ENCODE assay signal across 17 cellular contexts in the genomic region with DNA sequence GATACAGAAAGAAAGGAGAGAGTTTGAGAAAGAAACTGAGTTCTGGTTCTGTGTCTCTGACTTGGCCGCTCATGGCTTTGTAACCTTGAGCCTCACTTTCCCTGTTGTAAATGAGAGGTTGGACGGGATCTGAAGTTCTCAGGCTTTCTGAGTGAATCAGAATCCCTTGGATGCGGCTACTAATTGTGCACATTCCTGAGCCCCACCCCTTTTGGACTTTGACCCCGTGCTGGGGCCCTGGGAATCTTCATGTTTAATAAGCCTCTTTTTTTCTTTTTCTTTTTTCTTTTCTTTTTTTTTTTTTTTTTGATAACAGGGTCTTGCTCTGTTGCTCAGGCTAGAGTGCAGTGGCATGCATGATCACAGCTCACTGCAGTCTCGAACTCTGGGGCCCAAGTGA. TPM values are rescaled to one million over a fixed set of nuclear protein-coding genes. Genes with fewer than 3 reads are reported as not detected.
DNase-seq lines count a peak whose midpoint lies in the region; ATAC-seq, FAIRE-seq and TF ChIP-seq lines count a peak whose summit lies in the region.
"Had no signal": no experiment of that assay in that cellular context is flagged by ENCODE, and none has a peak within 500 bp of the region (broad histone marks: within the 10 kb centered on the region; RNA-seq: fewer than 3 reads in every experiment).

No MANE protein-coding gene starts in this region.

- no peak overlapping the region for H3K27ac ChIP-seq in A549
- no peak overlapping the region for H3K27ac ChIP-seq in SK-N-SH (ENCODE audit: low read depth in 2 of 2, low read length in 1 of 2)

- TF ChIP-seq EP300 in A549 (IDR thresholded peaks at IDR 0.05) (no peak), SK-N-SH (IDR thresholded peaks at IDR 0.05; ENCODE audit: borderline replicate concordance in 1 of 2, low read depth in 1 of 2, low read length in 1 of 2) (no peak)

- POLR2A ChIA-PET in A549 (lab: Yijun Ruan, JAX) (no interaction called here), SK-N-SH (lab: Yijun Ruan, JAX) (no interaction called here)

- no peak for FAIRE-seq in A549 (lab: Jason Lieb, UNC)
- FAIRE-seq: A204.1 had no signal

- H3K36me3 ChIP-seq in mucosa of descending colon (ENCODE audit: low read depth) = no peaks in the 10 kb centered on the region
- H3K36me3 ChIP-seq in SK-N-SH (replicated peaks in 1 of 2; ENCODE audit: control insufficient read depth in 1 of 2, insufficient read depth in 2 of 2, low read length in 1 of 2) = no peaks in the 10 kb centered on the region

- no peaks in the 10 kb centered on the region for H3K9me3 ChIP-seq in A549
- no peaks in the 10 kb centered on the region for H3K9me3 ChIP-seq in mucosa of descending colon
- H3K9me3 ChIP-seq in SK-N-SH = no peaks in the 10 kb centered on the region

- no peak overlapping the region for H2AFZ ChIP-seq in SK-N-SH (ENCODE audit: low read depth)

- CTCF ChIA-PET in A549 (lab: Yijun Ruan, JAX) (interaction anchor here (0.8 to 4.0 kb wide), 3 partner anchors 19 to 157 kb away, joined by 3 to 21 read pairs (median 5); no protein-coding TSS in a partner anchor), SK-N-SH (lab: Yijun Ruan, JAX) (interaction anchor here (0.8 to 0.9 kb wide), 2 partner anchors 44 to 157 kb away, joined by 3 read pairs; no protein-coding TSS in a partner anchor)

- no peaks in the 10 kb centered on the region for H3K79me2 ChIP-seq in SK-N-SH (ENCODE audit: insufficient read depth)

- DNase-seq in A549 (ENCODE audit: low read depth in 1 of 2, low spot score in 1 of 2) (peak in 1 of 2 experiments; percentile 25), ELR (ENCODE audit: low read depth) (peak; percentile 6), amniotic epithelial cell (ENCODE audit: low read depth) (peak; percentile 21), mucosa of descending colon (peak; percentile 76 to 93 (median 77)), SK-N-SH (no peak), COLO829 (ENCODE audit: low spot score) (no peak), NCI-H69 (lab: John Stamatoyannopoulos, UW) (no peak)
- DNase-seq: CD4-positive, CD25-positive, alpha-beta regulatory T cell; DMS 273 treated with DMSO at 0.1 percent for 48 hours; H9; IMR-90; NCI-H1436 treated with DMSO at 0.1 percent for 48 hours; NCI-H748 treated with DMSO at 0.1 percent for 48 hours; Right ventricle myocardium superior had no signal

- H3K4me2 ChIP-seq in A549 = 0 out of 3 replicates have a peak overlapping the region, but pooled peaks have one; percentile 11
- H3K4me2 ChIP-seq in SK-N-SH = no peak overlapping the region

- TF ChIP-seq CTCF in A549 (IDR thresholded peaks at IDR 0.05) (no peak), mucosa of descending colon (IDR thresholded peaks at IDR 0.05) (no peak), SK-N-SH (IDR thresholded peaks at IDR 0.05) (no peak)

- no peak overlapping the region for H3K9ac ChIP-seq in SK-N-SH

- ATAC-seq in A549 (peak in 1 of 2 experiments; percentile 48; a peak in 3 of 6 replicates), mucosa of descending colon (peak; percentile 82), GM18517 (IDR thresholded peaks at IDR 0.05; ENCODE audit: unreplicated experiment) (no peak)
- ATAC-seq: SK-N-SH treated with all-trans-retinoic acid at 6 μM for 48 hours had no signal

- peaks cover 40% of the 10 kb centered on the region for H3K27me3 ChIP-seq in SK-N-SH (ENCODE audit: insufficient read depth)

- H3K9me2 ChIP-seq in SK-N-SH = no peaks in the 10 kb centered on the region

- no peak overlapping the region for H3K4me3 ChIP-seq in A549
- H3K4me3 ChIP-seq in mucosa of descending colon = no peak overlapping the region
- no peak overlapping the region for H3K4me3 ChIP-seq in SK-N-SH (ENCODE audit: low read depth in 2 of 2, low read length in 1 of 2)

- no peaks in the 10 kb centered on the region for H4K20me1 ChIP-seq in SK-N-SH (ENCODE audit: insufficient read depth)

- intact Hi-C loops in mucosa of descending colon (cut with DNase I, micrococcal nuclease) = no loop called here

- H3K4me1 ChIP-seq in A549 = peaks cover 16% of the 10 kb centered on the region
- H3K4me1 ChIP-seq in mucosa of descending colon (ENCODE audit: low read depth) = peaks cover 21% of the 10 kb centered on the region
- no peaks in the 10 kb centered on the region for H3K4me1 ChIP-seq in SK-N-SH (ENCODE audit: control insufficient read depth in 1 of 2, insufficient read depth in 2 of 2, low read depth in 1 of 2, low read length in 1 of 2)

- WGBS in A549 (ENCODE audit: missing lambda C conversion rate) = 56% methylated on average over 5 of the region's 5 CpGs
- WGBS in SK-N-SH (ENCODE audit: low lambda C conversion rate) = 20% methylated on average over 5 of the region's 5 CpGs

- no peaks in the 10 kb centered on the region for H3F3A ChIP-seq in SK-N-SH (replicated peaks; ENCODE audit: insufficient read depth)

- no peak for TF ChIP-seq POLR2A in A549 (IDR thresholded peaks at IDR 0.05; ENCODE audit: low read length)

- TF ChIP-seq RAD21 in A549 (conservative IDR thresholded peaks at IDR 0.05 in 1 of 2, IDR thresholded peaks at IDR 0.05 in 1 of 2) (no peak), SK-N-SH (IDR thresholded peaks at IDR 0.05; ENCODE audit: low read length) (no peak)

TF ChIP-seq in A549, 52 proteins besides CTCF, POLR2A, EP300 and RAD21 (continues in another document):
- TF ChIP-seq HDAC2 (IDR thresholded peaks at IDR 0.05) (no peak), ELK1 (IDR thresholded peaks at IDR 0.05; ENCODE audit: low read depth, low read length) (no peak), RNF2 (IDR thresholded peaks at IDR 0.05; ENCODE audit: borderline replicate concordance, low read depth) (no peak)

TF ChIP-seq in SK-N-SH, 30 proteins besides CTCF, POLR2A, EP300 and RAD21:
- TF ChIP-seq FOSL2 (IDR thresholded peaks at IDR 0.05; ENCODE audit: borderline replicate concordance, low read depth) (no peak), IRF3 (IDR thresholded peaks at IDR 0.05; ENCODE audit: low read depth, low read length) (no peak), NFIC (IDR thresholded peaks at IDR 0.05; ENCODE audit: borderline replicate concordance) (no peak), EZH2phosphoT487 (IDR thresholded peaks at IDR 0.05; ENCODE audit: borderline replicate concordance, low read depth) (no peak), TCF12 (IDR thresholded peaks at IDR 0.05) (no peak), POLR2AphosphoS5 (IDR thresholded peaks at IDR 0.05; ENCODE audit: low read depth, low read length) (no peak), TAF1 (IDR thresholded peaks at IDR 0.05; ENCODE audit: borderline replicate concordance, low read depth, low read length) (no peak), USF2 (IDR thresholded peaks at IDR 0.05; ENCODE audit: borderline replicate concordance, low read depth, low read length) (no peak), RFX5 (IDR thresholded peaks at IDR 0.05; ENCODE audit: low read length) (no peak), GATA2 (CRISPR knock-in tag; IDR thresholded peaks at IDR 0.05) (no peak), RCOR1 (IDR thresholded peaks at IDR 0.05; ENCODE audit: low read length) (no peak), PBX3 (IDR thresholded peaks at IDR 0.05) (no peak), NRF1 (IDR thresholded peaks at IDR 0.05; ENCODE audit: low read depth, low read length) (no peak), MEF2A (IDR thresholded peaks at IDR 0.05; ENCODE audit: borderline replicate concordance, low read depth) (no peak)
- TF ChIP-seq, protein P1, sequence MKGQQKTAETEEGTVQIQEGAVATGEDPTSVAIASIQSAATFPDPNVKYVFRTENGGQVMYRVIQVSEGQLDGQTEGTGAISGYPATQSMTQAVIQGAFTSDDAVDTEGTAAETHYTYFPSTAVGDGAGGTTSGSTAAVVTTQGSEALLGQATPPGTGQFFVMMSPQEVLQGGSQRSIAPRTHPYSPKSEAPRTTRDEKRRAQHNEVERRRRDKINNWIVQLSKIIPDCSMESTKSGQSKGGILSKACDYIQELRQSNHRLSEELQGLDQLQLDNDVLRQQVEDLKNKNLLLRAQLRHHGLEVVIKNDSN (IDR thresholded peaks at IDR 0.05; ENCODE audit: borderline replicate concordance, low read depth) = no peak

RNA-seq across cellular contexts. Expression of gene SLC25A28, which starts 26.9 kb away (rescaled TPM):
- polyA plus RNA-seq in A549 (2011; rRNA removed) (24.1 and 30.7 TPM in 2 replicates), A549 (2017; fragmentation: RNase III; extraction: RNeasy Plus Mini Kit Qiagen cat#74134 plus additional on column Dnase treatment) (21.3 to 22.6 TPM (median 21.4 TPM) in 3 replicates), SK-N-SH (2012; rRNA removed) (23.8 and 34.3 TPM in 2 replicates)
- 36.7 and 40.5 TPM in 2 replicates for polyA plus RNA-seq in A549 (2012; cell fraction: cytosol; rRNA removed)
- polyA plus RNA-seq in A549 (2012; cell fraction: nucleus; rRNA removed) = 81.2 and 109 TPM in 2 replicates
- polyA minus RNA-seq in A549 (2011; rRNA and poly(A)+ RNA removed) = 35.3 and 36.8 TPM in 2 replicates
- total RNA-seq in mucosa of descending colon = 10 to 100 TPM; 38.2 to 64.4 (median 39.6) TPM
- polyA plus RNA-seq in SK-N-SH (2012; cell fraction: cytosol; rRNA removed) = 8.2 and 14.4 TPM in 2 replicates
- 107 and 158 TPM in 2 replicates for polyA plus RNA-seq in SK-N-SH (2012; cell fraction: nucleus; rRNA removed)

Comparison
In these comparisons a context has a peak if more than half of its experiments do, and no peak if none do; other contexts are left out.
1. DNase-seq: peak in ELR (single experiment), amniotic epithelial cell (single experiment) and mucosa of descending colon (3 of 3); none in SK-N-SH (single experiment), COLO829 (single experiment) and NCI-H69 (single experiment).